In the genomic region with DNA sequence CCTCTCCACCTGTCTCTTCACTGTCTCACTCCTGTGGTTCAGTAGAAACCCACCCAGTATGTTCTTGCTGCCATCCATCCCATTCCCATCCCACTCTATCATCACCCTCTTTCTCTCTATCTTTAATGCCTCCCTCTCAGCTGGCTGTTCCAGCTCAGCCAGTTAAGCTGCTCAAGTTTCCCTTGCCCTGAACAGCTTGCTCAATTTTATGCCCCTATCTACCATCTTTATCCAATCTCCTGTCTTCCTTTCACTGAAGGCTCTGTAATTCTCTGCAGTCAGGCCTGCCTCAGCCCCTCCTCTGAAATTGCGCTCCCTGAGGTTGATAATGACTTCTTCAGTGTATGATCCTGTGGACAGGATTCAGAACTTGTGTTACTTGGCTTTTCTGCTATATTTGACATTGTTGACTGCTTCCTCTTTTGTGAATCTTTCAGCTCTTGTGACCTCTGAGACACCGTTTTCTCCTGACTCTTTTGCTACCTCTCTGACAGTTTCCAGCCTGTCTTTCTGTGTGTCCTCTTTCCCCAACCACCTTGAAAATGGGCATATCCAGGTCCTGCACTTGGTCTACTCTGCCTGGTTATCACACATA, we compare ENCODE assay signal across 12 cellular contexts. TPM values are rescaled to one million over a fixed set of nuclear protein-coding genes. Genes with fewer than 3 reads are reported as not detected.
DNase-seq lines count a peak whose midpoint lies in the region; ATAC-seq, FAIRE-seq and TF ChIP-seq lines count a peak whose summit lies in the region.
"Had no signal": no experiment of that assay in that cellular context is flagged by ENCODE, and none has a peak within 500 bp of the region (broad histone marks: within the 10 kb centered on the region; RNA-seq: fewer than 3 reads in every experiment).

No MANE protein-coding gene starts in this region.

- no peaks in the 10 kb centered on the region for H3K79me1 ChIP-seq in mesenchymal stem cell (replicated peaks; ENCODE audit: low read length, poor library complexity, severe bottlenecking)

- TF ChIP-seq CTCF in stomach (IDR thresholded peaks at IDR 0.05), result no peak

- H3K9ac ChIP-seq in mesenchymal stem cell (ENCODE audit: low read length), result no peak overlapping the region

- TF ChIP-seq POLR2A in stomach (IDR thresholded peaks at IDR 0.05), result no peak

- no peak overlapping the region for H2BK15ac ChIP-seq in mesenchymal stem cell (ENCODE audit: low read depth, poor library complexity, severe bottlenecking)

- intact Hi-C loops in stomach (cut with DNase I; ENCODE audit: low total_unique reads), result no loop called here

- peak; percentile 86 for FAIRE-seq in GM18507 (lab: Jason Lieb, UNC)

- no peak overlapping the region for H4K8ac ChIP-seq in mesenchymal stem cell (ENCODE audit: low read length)

- no peak overlapping the region for H3K23ac ChIP-seq in mesenchymal stem cell (ENCODE audit: low read length in 2 of 2)

- H3K27me3 ChIP-seq in mesenchymal stem cell (ENCODE audit: control insufficient read depth in 1 of 2, insufficient read depth in 1 of 2, low read length in 2 of 2) (no peaks in the 10 kb centered on the region), stomach (no peaks in the 10 kb centered on the region)
- H3K27me3 ChIP-seq: heart left ventricle had no signal

- ATAC-seq in HG02642 (IDR thresholded peaks at IDR 0.05; ENCODE audit: poor library complexity, unreplicated experiment) (peak; percentile 22), GM18858 (IDR thresholded peaks at IDR 0.05; ENCODE audit: unreplicated experiment) (no peak)
- ATAC-seq: activated CD4-positive, CD25-positive, alpha-beta regulatory T cell treated with anti-CD3 and anti-CD28 coated beads, Interleukin-2, amount 50 U/mL, for 24 hours; heart left ventricle; sciatic nerve had no signal

- peaks cover 23% of the 10 kb centered on the region for H3K4me1 ChIP-seq in mesenchymal stem cell (ENCODE audit: control insufficient read depth, insufficient read depth, low read depth, low read length)
- H3K4me1 ChIP-seq in stomach, result peaks cover 8 to 35% (median 19%) of the 10 kb centered on the region in 4 donors

- no peaks in the 10 kb centered on the region for H3K36me3 ChIP-seq in mesenchymal stem cell (ENCODE audit: control insufficient read depth in 1 of 2, insufficient read depth in 2 of 2, low read depth in 1 of 2, low read length in 2 of 2)
- H3K36me3 ChIP-seq in stomach, result no peaks in the 10 kb centered on the region
- H3K36me3 ChIP-seq: heart left ventricle had no signal

- no peak overlapping the region for H2AFZ ChIP-seq in mesenchymal stem cell (ENCODE audit: low read depth, low read length)

- H3K4ac ChIP-seq in mesenchymal stem cell (ENCODE audit: low read depth in 1 of 2, low read length in 2 of 2), result no peak overlapping the region

- no peak overlapping the region for H3K14ac ChIP-seq in mesenchymal stem cell (ENCODE audit: low read length in 2 of 2)

- no peak overlapping the region for H4K91ac ChIP-seq in mesenchymal stem cell (ENCODE audit: low read length)

- no peak overlapping the region for H2BK120ac ChIP-seq in mesenchymal stem cell (ENCODE audit: low read depth, low read length)

- no peak overlapping the region for H2BK5ac ChIP-seq in mesenchymal stem cell (ENCODE audit: low read depth, low read length, poor library complexity, severe bottlenecking)

- peak overlapping the region in 1 of 2 experiments; percentile 12 for H2BK12ac ChIP-seq in mesenchymal stem cell (ENCODE audit: low read length in 2 of 2)

- H3K4me3 ChIP-seq in mesenchymal stem cell (ENCODE audit: insufficient read depth in 1 of 2, low read depth in 1 of 2, low read length in 2 of 2) (no peak overlapping the region), stomach (no peak overlapping the region)
- H3K4me3 ChIP-seq: heart left ventricle had no signal

- peak overlapping the region; percentile 71 for H2AK5ac ChIP-seq in mesenchymal stem cell (ENCODE audit: low read length, severe bottlenecking)

- H3K9me3 ChIP-seq in mesenchymal stem cell (ENCODE audit: control insufficient read depth, low read length) (no peaks in the 10 kb centered on the region), stomach (no peaks in the 10 kb centered on the region)
- H3K9me3 ChIP-seq: heart left ventricle had no signal

- H3K18ac ChIP-seq in mesenchymal stem cell (ENCODE audit: low read depth in 1 of 2, low read length in 2 of 2), result no peak overlapping the region

- WGBS in mesenchymal stem cell, result 88% methylated on average over 2 of the region's 2 CpGs
- WGBS in stomach, 5 donors, result 83 to 94% (median 89%) methylated on average over 2 of the region's 2 CpGs

- no peak for TF ChIP-seq EP300 in stomach (IDR thresholded peaks at IDR 0.05)

- H3K27ac ChIP-seq in mesenchymal stem cell (ENCODE audit: low read length, poor library complexity, severe bottlenecking) (no peak overlapping the region), stomach (no peak overlapping the region)
- H3K27ac ChIP-seq: heart left ventricle had no signal

- no peak overlapping the region for H3K4me2 ChIP-seq in mesenchymal stem cell (ENCODE audit: low read length, poor library complexity, severe bottlenecking)

- DNase-seq in GM18507 (ENCODE audit: extremely low spot score, insufficient read length, low read depth) (no peak), NOMO-1 (lab: John Stamatoyannopoulos, UW; ENCODE audit: unreplicated experiment in 2 of 2) (peak; percentile 44 to 77), mesenchymal stem cell (no peak), DMS153 (lab: John Stamatoyannopoulos, UW) (no peak), stomach (no peak), DMS114 treated with DMSO at 0.1 percent for 48 hours (lab: John Stamatoyannopoulos, UW; ENCODE audit: unreplicated experiment) (no peak)
- DNase-seq: activated naive CD4-positive, alpha-beta T cell treated with anti-CD3 and anti-CD28 coated beads for 36 hours; heart left ventricle had no signal

RNA-seq across cellular contexts. Expression of a gene that starts 13.9 kb away (rescaled TPM):
- 23.6 TPM for polyA plus RNA-seq in mesenchymal stem cell (2013, experiment 1 of 2)
- 22.7 TPM for polyA plus RNA-seq in mesenchymal stem cell (2013, experiment 2 of 2)
- total RNA-seq in stomach, result 10 to 100 TPM; 10.1 to 28.0 (median 20.6) TPM
- 10 to 100 TPM in 1 of 3 donors, 1 to 10 TPM in 2; 5.6 to 25.8 (median 8.3) TPM for polyA plus RNA-seq in stomach

Comparison
In these comparisons a context has a peak if more than half of its experiments do, and no peak if none do; other contexts are left out.
1. DNase-seq: peak in NOMO-1 (2 of 2); none in GM18507 (single experiment), mesenchymal stem cell (single experiment), DMS153 (single experiment), stomach (single experiment) and DMS114 treated with DMSO at 0.1 percent for 48 hours (single experiment).